ENCODE assay signal across 8 cellular contexts in genomic region chr1:214224605-214225354, GRCh38. TPM values are rescaled to one million over a fixed set of nuclear protein-coding genes. Genes with fewer than 3 reads are reported as not detected.
DNase-seq lines count a peak whose midpoint lies in the region; ATAC-seq and TF ChIP-seq lines count a peak whose summit lies in the region.

No MANE protein-coding gene starts in this region.

- H3K27me3 Mint-ChIP-seq in activated naive CD8-positive, alpha-beta T cell treated with anti-CD3 and anti-CD28 coated beads for 36 hours = peaks cover 30% of the 10 kb centered on the region
- peaks cover 38% of the 10 kb centered on the region for H3K27me3 Mint-ChIP-seq in stimulated activated naive CD8-positive, alpha-beta T cell treated with anti-CD3 and anti-CD28 coated beads, Interleukin-15, amount 100 ng/mL, for 72 hours

- H3K36me3 Mint-ChIP-seq in activated naive CD8-positive, alpha-beta T cell treated with anti-CD3 and anti-CD28 coated beads for 36 hours = no peaks in the 10 kb centered on the region

- H3K4me3 Mint-ChIP-seq in activated naive CD8-positive, alpha-beta T cell treated with anti-CD3 and anti-CD28 coated beads for 36 hours = no peak overlapping the region
- no peak overlapping the region for H3K4me3 Mint-ChIP-seq in stimulated activated naive CD8-positive, alpha-beta T cell treated with anti-CD3 and anti-CD28 coated beads, Interleukin-15, amount 100 ng/mL, for 72 hours

- ATAC-seq in stimulated activated naive CD8-positive, alpha-beta T cell treated with anti-CD3 and anti-CD28 coated beads, Interleukin-15, amount 100 ng/mL, for 72 hours = no peak

- no peaks in the 10 kb centered on the region for H3K9me3 Mint-ChIP-seq in activated naive CD8-positive, alpha-beta T cell treated with anti-CD3 and anti-CD28 coated beads for 36 hours
- no peaks in the 10 kb centered on the region for H3K9me3 Mint-ChIP-seq in stimulated activated naive CD8-positive, alpha-beta T cell treated with anti-CD3 and anti-CD28 coated beads, Interleukin-15, amount 100 ng/mL, for 72 hours

- H3K4me1 Mint-ChIP-seq in activated naive CD8-positive, alpha-beta T cell treated with anti-CD3 and anti-CD28 coated beads for 36 hours = no peaks in the 10 kb centered on the region
- H3K4me1 Mint-ChIP-seq in stimulated activated naive CD8-positive, alpha-beta T cell treated with anti-CD3 and anti-CD28 coated beads, Interleukin-15, amount 100 ng/mL, for 72 hours = no peaks in the 10 kb centered on the region

- H3K27ac Mint-ChIP-seq in activated naive CD8-positive, alpha-beta T cell treated with anti-CD3 and anti-CD28 coated beads for 36 hours = no peak overlapping the region
- no peak overlapping the region for H3K27ac Mint-ChIP-seq in stimulated activated naive CD8-positive, alpha-beta T cell treated with anti-CD3 and anti-CD28 coated beads, Interleukin-15, amount 100 ng/mL, for 72 hours

- DNase-seq in HCEC 1CT = peak; percentile 54
- DNase-seq in dermis blood vessel endothelial cell = peak; percentile 35
- DNase-seq in iPS-NIHi11 (ENCODE audit: low spot score) = peak; percentile 21
- DNase-seq in skeletal muscle cell (ENCODE audit: low read depth) = no peak
- DNase-seq in activated naive CD8-positive, alpha-beta T cell treated with anti-CD3 and anti-CD28 coated beads for 36 hours = no peak
- DNase-seq in cerebellar nuclear complex (lab: John Stamatoyannopoulos, UW) = no peak
- no peak for DNase-seq in stimulated activated naive CD8-positive, alpha-beta T cell treated with anti-CD3 and anti-CD28 coated beads, Interleukin-15, amount 100 ng/mL, for 72 hours
- no peak for DNase-seq in GM20000 (ENCODE audit: low spot score)

- peak overlapping the region; percentile 27 for H3K4me3 ChIP-seq in skeletal muscle cell (ENCODE audit: low read depth, low read length)

- TF ChIP-seq CTCF in GM20000 (IDR thresholded peaks at IDR 0.05; ENCODE audit: extremely low read depth, missing control alignments) = no peak

RNA-seq across cellular contexts. Expression of gene SMYD2, which starts 56.2 kb away (rescaled TPM):
- 160 and 174 TPM in 2 replicates for total RNA-seq in dermis blood vessel endothelial cell
- total RNA-seq in activated naive CD8-positive, alpha-beta T cell treated with anti-CD3 and anti-CD28 coated beads for 36 hours = 10 to 100 TPM; 37.0 to 38.4 TPM

Comparison
In these comparisons a context has a peak if more than half of its experiments do, and no peak if none do; other contexts are left out.
1. DNase-seq: peak in HCEC 1CT (single experiment), dermis blood vessel endothelial cell (single experiment) and iPS-NIHi11 (single experiment); none in skeletal muscle cell (single experiment), activated naive CD8-positive, alpha-beta T cell treated with anti-CD3 and anti-CD28 coated beads for 36 hours (single experiment), cerebellar nuclear complex (0 of 2), stimulated activated naive CD8-positive, alpha-beta T cell treated with anti-CD3 and anti-CD28 coated beads, Interleukin-15, amount 100 ng/mL, for 72 hours (0 of 2) and GM20000 (single experiment).